ENCODE assay signal across 18 cellular contexts in genomic region chr2:199282309-199282708, GRCh38.
DNase-seq lines count a peak whose midpoint lies in the region; ATAC-seq, FAIRE-seq and TF ChIP-seq lines count a peak whose summit lies in the region.
"Had no signal": no experiment of that assay in that cellular context is flagged by ENCODE, and none has a peak within 500 bp of the region (broad histone marks: within the 10 kb centered on the region; RNA-seq: fewer than 3 reads in every experiment).

No MANE protein-coding gene starts in this region.

- H3K36me3 ChIP-seq in GM12878 (ENCODE audit: control insufficient read depth in 2 of 2, insufficient read depth in 2 of 2, low read length in 1 of 2) = no peaks in the 10 kb centered on the region

- FAIRE-seq in GM12878 (lab: Jason Lieb, UNC) = no peak
- FAIRE-seq: G401.6, GM12891, GM19239 had no signal

- no peak overlapping the region for H3K4me2 ChIP-seq in GM12878 (ENCODE audit: control insufficient read depth, insufficient read depth)
- H3K4me2 ChIP-seq: GM23338 had no signal

- TF ChIP-seq CTCF in GM12865 (IDR thresholded peaks at IDR 0.05; ENCODE audit: insufficient read depth, low read depth, low read length, missing control alignments) (no peak), GM12878 (IDR thresholded peaks at IDR 0.05 in 2 of 3, conservative IDR thresholded peaks at IDR 0.05 in 1 of 3; ENCODE audit: control insufficient read depth in 2 of 3, extremely low read depth in 1 of 3, insufficient read depth in 1 of 3, low read depth in 3 of 3, low read length in 3 of 3) (no peak)

- BruUV-seq in GM12878 (replicated peaks; lab: Mats Ljungman, UMichigan) = no TSS peak

- no peaks in the 10 kb centered on the region for H3K27me3 ChIP-seq in GM12878 (replicated peaks in 1 of 2; ENCODE audit: control insufficient read depth in 2 of 2, insufficient read depth in 2 of 2, low read length in 1 of 2)

- H3K4me3 ChIP-seq in GM12865 (ENCODE audit: low read depth, low read length) (no peak overlapping the region), GM12878 (no peak overlapping the region)
- H3K4me3 ChIP-seq: GM23338 had no signal

- POLR2A ChIA-PET in GM12878 (lab: Charles Lee) = no interaction called here

- 0% methylated on average over 3 of the region's 3 CpGs for WGBS in GM12878 (ENCODE audit: insufficient coverage, insufficient replicate concordance, low lambda C conversion rate, missing lambda C conversion rate)

- TF ChIP-seq POLR2A in GM12878 (IDR thresholded peaks at IDR 0.05; ENCODE audit: low read depth, low read length) = no peak

- no peak for TF ChIP-seq RAD21 in GM12878 (IDR thresholded peaks at IDR 0.05; ENCODE audit: insufficient read depth, low read depth, low read length)

- H3K9ac ChIP-seq in GM12878 (ENCODE audit: control insufficient read depth, insufficient read depth, low read length) = no peak overlapping the region

- no peak overlapping the region for H2AFZ ChIP-seq in GM12878 (ENCODE audit: control insufficient read depth, low read depth, low read length)
- H2AFZ ChIP-seq: GM23338 had no signal

- H3K79me2 ChIP-seq in GM12878 (ENCODE audit: control insufficient read depth, insufficient read depth, low read length) = no peaks in the 10 kb centered on the region

- DNase-seq in GM12865 (ENCODE audit: low read depth) (peak; percentile 1), MV-4-11 (lab: John Stamatoyannopoulos, UW) (peak; percentile 72), GM12878 (ENCODE audit: low read depth, low spot score) (no peak), DMS53 (lab: John Stamatoyannopoulos, UW) (no peak), HCEC 1CT (no peak)
- DNase-seq: C1 segment of cervical spinal cord; Calu3; CD4-positive, alpha-beta memory T cell; COR-L47; DND-41; H9; HFFc6 had no signal

- ATAC-seq in GM18502 (IDR thresholded peaks at IDR 0.05; ENCODE audit: poor library complexity, unreplicated experiment) = peak; percentile 45
- ATAC-seq in GM12878 = peak; percentile 51
- no peak for ATAC-seq in GM19455 (IDR thresholded peaks at IDR 0.05; ENCODE audit: unreplicated experiment)
- ATAC-seq: GM23338 had no signal

- no peak overlapping the region for H3K27ac ChIP-seq in GM12878 (ENCODE audit: control insufficient read depth, insufficient read depth)

- H4K20me1 ChIP-seq in GM12878 (ENCODE audit: control insufficient read depth, insufficient read depth) = no peaks in the 10 kb centered on the region

- in situ Hi-C loops in GM12878 (cut with MboI) = no loop called here

- no peaks in the 10 kb centered on the region for H3K4me1 ChIP-seq in GM12878 (ENCODE audit: control insufficient read depth, insufficient read depth, low read length)

- RAD21 ChIA-PET in GM12878 (lab: Charles Lee; ENCODE audit: unreplicated experiment) = no interaction called here

- SMC1A ChIA-PET in GM12878 (lab: Charles Lee; ENCODE audit: uncharacterized antibody, unreplicated experiment) = no interaction called here

- TF ChIP-seq EP300 in GM12878 (IDR thresholded peaks at IDR 0.05; ENCODE audit: borderline replicate concordance in 1 of 2, control insufficient read depth in 1 of 2, low read depth in 2 of 2, low read length in 2 of 2) = no peak

- no peaks in the 10 kb centered on the region for H3K9me3 ChIP-seq in GM12878 (replicated peaks; ENCODE audit: control insufficient read depth, insufficient read depth, low read length)

- intact Hi-C loops in GM12878 (cut with micrococcal nuclease; ENCODE audit: unreplicated experiment) = no loop called here

- CTCF ChIA-PET in GM12878 (lab: Yijun Ruan, JAX) = no interaction called here

TF ChIP-seq in GM12878, 131 proteins besides CTCF, POLR2A, EP300 and RAD21:
- no peak for TF ChIP-seq JUNB (IDR thresholded peaks at IDR 0.05)
TF ChIP-seq in GM12878: peak in this region for 0.

Comparison
In these comparisons a context has a peak if more than half of its experiments do, and no peak if none do; other contexts are left out.
1. DNase-seq: peak in GM12865 (single experiment) and MV-4-11 (single experiment); none in GM12878 (single experiment), DMS53 (single experiment) and HCEC 1CT (single experiment).